20 cellular contexts compared by ENCODE assay signal in the genomic region with DNA sequence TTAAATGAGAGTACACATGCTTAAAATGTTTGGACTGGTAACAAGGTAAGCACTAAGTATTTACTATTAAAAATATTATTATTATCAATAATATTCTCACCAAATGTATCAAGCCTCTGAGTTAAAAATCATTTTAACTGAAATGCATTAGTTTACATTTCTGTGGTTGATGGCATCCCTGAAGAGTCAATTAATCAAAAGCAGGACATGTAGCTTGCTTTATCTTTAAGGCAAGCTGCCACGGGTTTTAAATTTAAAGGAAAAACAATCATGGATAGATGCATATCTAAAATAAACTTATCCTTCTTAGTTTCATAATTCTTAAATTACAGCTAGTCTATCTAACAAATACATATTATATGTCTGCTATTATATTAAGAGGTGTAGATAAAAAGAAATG.
"Had no signal": no experiment of that assay in that cellular context is flagged by ENCODE, and none has a peak within 500 bp of the region (broad histone marks: within the 10 kb centered on the region; RNA-seq: fewer than 3 reads in every experiment).

No MANE protein-coding gene starts in this region.

- H3K4me3 Mint-ChIP-seq: activated CD4-positive, alpha-beta T cell treated with anti-CD3 and anti-CD28 coated beads for 36 hours; activated CD8-positive, alpha-beta memory T cell treated with anti-CD3 and anti-CD28 coated beads, Interleukin-2, amount 10 ng/mL, durations not matched to agents 7 days and 5 days; activated CD8-positive, alpha-beta T cell treated with anti-CD3 and anti-CD28 coated beads, Interleukin-2, amount 10 ng/mL, durations not matched to agents 7 days and 5 days; activated T-cell treated with anti-CD3 and anti-CD28 coated beads, Interleukin-2, amount 50 U/mL, for 72 hours; effector memory CD8-positive, alpha-beta T cell; naive B cell; stimulated activated naive B cell treated with anti-CD40 and anti-IgM and Interleukin-4, amounts not matched to agents 10 μg/mL and 1 μg/mL and 100 μg/mL, for 72 hours had no signal

- H3K27ac ChIP-seq: ascending aorta, sigmoid colon, tibial nerve had no signal

- H3K27ac Mint-ChIP-seq: activated CD4-positive, alpha-beta T cell treated with anti-CD3 and anti-CD28 coated beads for 36 hours; activated CD8-positive, alpha-beta memory T cell treated with anti-CD3 and anti-CD28 coated beads, Interleukin-2, amount 10 ng/mL, durations not matched to agents 7 days and 5 days; activated CD8-positive, alpha-beta T cell treated with anti-CD3 and anti-CD28 coated beads, Interleukin-2, amount 10 ng/mL, durations not matched to agents 7 days and 5 days; activated naive CD4-positive, alpha-beta T cell treated with anti-CD3 and anti-CD28 coated beads, Interleukin-2, amount 50 U/mL, for 72 hours; activated T-cell treated with anti-CD3 and anti-CD28 coated beads, Interleukin-2, amount 50 U/mL, for 72 hours; effector memory CD8-positive, alpha-beta T cell; naive B cell; progenitor cell of endocrine pancreas; stimulated activated naive B cell treated with anti-CD40 and anti-IgM and Interleukin-4, amounts not matched to agents 10 μg/mL and 1 μg/mL and 100 μg/mL, for 72 hours had no signal

- H3K4me1 Mint-ChIP-seq: activated CD4-positive, alpha-beta T cell treated with anti-CD3 and anti-CD28 coated beads for 36 hours; activated CD8-positive, alpha-beta memory T cell treated with anti-CD3 and anti-CD28 coated beads, Interleukin-2, amount 10 ng/mL, durations not matched to agents 7 days and 5 days; naive B cell; stimulated activated naive B cell treated with anti-CD40 and anti-IgM and Interleukin-4, amounts not matched to agents 10 μg/mL and 1 μg/mL and 100 μg/mL, for 72 hours had no signal

- DNase-seq: activated CD4-positive, alpha-beta T cell treated with anti-CD3 and anti-CD28 coated beads for 36 hours; activated CD4-positive, CD25-positive, alpha-beta regulatory T cell; activated CD8-positive, alpha-beta memory T cell treated with anti-CD3 and anti-CD28 coated beads, Interleukin-2, amount 10 ng/mL, durations not matched to agents 7 days and 5 days; activated CD8-positive, alpha-beta T cell treated with anti-CD3 and anti-CD28 coated beads, Interleukin-2, amount 10 ng/mL, durations not matched to agents 7 days and 5 days; activated naive CD4-positive, alpha-beta T cell; activated T-cell treated with anti-CD3 and anti-CD28 coated beads, Interleukin-2, amount 50 U/mL, for 72 hours; caudate nucleus; cortex of kidney; effector memory CD8-positive, alpha-beta T cell; left cardiac atrium; left ventricle myocardium superior; naive B cell; sigmoid colon; small intestine; stimulated activated CD4-positive, alpha-beta T cell treated with anti-CD3 and anti-CD28 coated beads, Interleukin-2, amount 100 ng/mL, for 24 hours; stimulated activated naive B cell treated with anti-CD40 and anti-IgM and Interleukin-4, amounts not matched to agents 10 μg/mL and 1 μg/mL and 100 μg/mL, for 72 hours had no signal

- H3K4me3 ChIP-seq: ascending aorta, sigmoid colon, tibial nerve had no signal

- H3K36me3 Mint-ChIP-seq: activated CD8-positive, alpha-beta memory T cell treated with anti-CD3 and anti-CD28 coated beads, Interleukin-2, amount 10 ng/mL, durations not matched to agents 7 days and 5 days; activated naive CD4-positive, alpha-beta T cell treated with anti-CD3 and anti-CD28 coated beads, Interleukin-2, amount 50 U/mL, for 72 hours; naive B cell; stimulated activated naive B cell treated with anti-CD40 and anti-IgM and Interleukin-4, amounts not matched to agents 10 μg/mL and 1 μg/mL and 100 μg/mL, for 72 hours had no signal

- H3K27me3 ChIP-seq: ascending aorta, sigmoid colon, tibial nerve had no signal

- H3K9me3 ChIP-seq: ascending aorta, sigmoid colon, tibial nerve had no signal

- H3K4me1 ChIP-seq: ascending aorta, sigmoid colon, tibial nerve had no signal

- H3K27me3 Mint-ChIP-seq: activated CD4-positive, alpha-beta T cell treated with anti-CD3 and anti-CD28 coated beads for 36 hours; activated CD8-positive, alpha-beta memory T cell treated with anti-CD3 and anti-CD28 coated beads, Interleukin-2, amount 10 ng/mL, durations not matched to agents 7 days and 5 days; effector memory CD8-positive, alpha-beta T cell; naive B cell; progenitor cell of endocrine pancreas; stimulated activated naive B cell treated with anti-CD40 and anti-IgM and Interleukin-4, amounts not matched to agents 10 μg/mL and 1 μg/mL and 100 μg/mL, for 72 hours had no signal

- H3K36me3 ChIP-seq: ascending aorta, sigmoid colon, tibial nerve had no signal
